ENCODE assay signal across 8 cellular contexts in the genomic region with DNA sequence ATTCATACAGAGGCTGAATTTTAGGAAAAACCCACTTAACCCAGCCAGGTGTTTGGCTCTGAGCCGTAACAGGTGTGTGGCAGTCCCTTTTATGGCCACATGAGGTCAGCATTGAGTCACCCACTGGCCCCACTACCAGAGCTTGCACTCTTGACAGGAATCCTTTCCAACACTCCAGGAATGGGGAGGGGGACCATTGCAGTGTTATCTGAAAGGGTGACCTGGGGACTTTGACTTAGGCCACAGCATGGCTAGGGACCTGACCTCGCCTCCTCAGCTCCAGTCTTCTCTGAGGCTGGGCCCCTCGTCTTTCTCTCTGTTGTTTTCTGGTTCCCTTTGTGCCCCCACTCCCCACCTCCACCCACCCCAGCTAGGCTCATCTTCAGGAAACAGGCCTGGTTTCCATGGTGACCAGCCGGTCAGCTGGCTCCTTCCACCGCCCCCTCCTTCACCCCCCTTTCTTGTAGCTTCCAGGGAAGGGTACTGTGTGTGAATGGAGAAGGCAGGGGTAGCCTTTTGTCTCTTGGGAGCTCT. TPM values are rescaled to one million over a fixed set of nuclear protein-coding genes. Genes with fewer than 3 reads are reported as not detected.
DNase-seq lines count a peak whose midpoint lies in the region; ATAC-seq and TF ChIP-seq lines count a peak whose summit lies in the region.

No MANE protein-coding gene starts in this region.

- H3K9me3 Mint-ChIP-seq in activated T-helper 1 cell treated with anti-CD3 and anti-CD28 coated beads, Interleukin-12 subunit alpha, Interleukin-12 subunit beta, Interleukin-2, Interleukin-4 antibody, amounts not matched to agents 30 ng/mL and 10 ng/mL and 1 ng/mL, durations not matched to agents 14 hours and 24 hours and 36 hours = no peaks in the 10 kb centered on the region

- H3K9me3 ChIP-seq in WERI-Rb-1 (ENCODE audit: severe bottlenecking) (no peaks in the 10 kb centered on the region), mucosa of descending colon (no peaks in the 10 kb centered on the region), upper lobe of right lung (no peaks in the 10 kb centered on the region)

- H3K36me3 Mint-ChIP-seq in activated T-helper 1 cell treated with anti-CD3 and anti-CD28 coated beads, Interleukin-12 subunit alpha, Interleukin-12 subunit beta, Interleukin-2, Interleukin-4 antibody, amounts not matched to agents 30 ng/mL and 10 ng/mL and 1 ng/mL, durations not matched to agents 14 hours and 24 hours and 36 hours (ENCODE audit: low read depth) = peaks cover 7% of the 10 kb centered on the region

- intact Hi-C loops in activated T-helper 1 cell treated with anti-CD3 and anti-CD28 coated beads, Interleukin-12 subunit alpha, Interleukin-12 subunit beta, Interleukin-2, Interleukin-4 antibody, amounts not matched to agents 30 ng/mL and 10 ng/mL and 1 ng/mL, durations not matched to agents 14 hours and 24 hours and 36 hours (cut with micrococcal nuclease) = loop anchor here (1.0 to 2.0 kb wide), 6 partner anchors 29 to 187 kb away; partner anchors contain the start of gene AARS2
- intact Hi-C loops in mucosa of descending colon (cut with DNase I, micrococcal nuclease) = loop anchor here (5.0 kb wide), 1 partner anchor 69 kb away; no protein-coding TSS in a partner anchor
- intact Hi-C loops in upper lobe of right lung (cut with DNase I) = no loop called here

- H3K4me3 Mint-ChIP-seq in activated T-helper 1 cell treated with anti-CD3 and anti-CD28 coated beads, Interleukin-12 subunit alpha, Interleukin-12 subunit beta, Interleukin-2, Interleukin-4 antibody, amounts not matched to agents 30 ng/mL and 10 ng/mL and 1 ng/mL, durations not matched to agents 14 hours and 24 hours and 36 hours = no peak overlapping the region

- H3K27ac ChIP-seq in WERI-Rb-1 (no peak overlapping the region), upper lobe of right lung (no peak overlapping the region)

- H3K27me3 ChIP-seq in WERI-Rb-1 (ENCODE audit: insufficient read depth, low read depth, severe bottlenecking) (no peaks in the 10 kb centered on the region), upper lobe of right lung (peaks cover 25% of the 10 kb centered on the region)

- peaks cover 37% of the 10 kb centered on the region for H3K27me3 Mint-ChIP-seq in activated T-helper 1 cell treated with anti-CD3 and anti-CD28 coated beads, Interleukin-12 subunit alpha, Interleukin-12 subunit beta, Interleukin-2, Interleukin-4 antibody, amounts not matched to agents 30 ng/mL and 10 ng/mL and 1 ng/mL, durations not matched to agents 14 hours and 24 hours and 36 hours (ENCODE audit: insufficient read depth)

- peak; percentile 99 for TF ChIP-seq CTCF in WERI-Rb-1 (IDR thresholded peaks at IDR 0.05; ENCODE audit: low read depth, low read length)
- peak; percentile 85 for TF ChIP-seq CTCF in mucosa of descending colon (IDR thresholded peaks at IDR 0.05)
- TF ChIP-seq CTCF in upper lobe of right lung (IDR thresholded peaks at IDR 0.05) = peak; percentile 93

- H3K36me3 ChIP-seq in WERI-Rb-1 (peaks cover 8% of the 10 kb centered on the region), mucosa of descending colon (ENCODE audit: low read depth) (no peaks in the 10 kb centered on the region), upper lobe of right lung (no peaks in the 10 kb centered on the region)

- peaks cover 13% of the 10 kb centered on the region for H3K4me1 ChIP-seq in mucosa of descending colon (ENCODE audit: low read depth)
- H3K4me1 ChIP-seq in upper lobe of right lung = peaks cover 19% of the 10 kb centered on the region

- no peak overlapping the region for H3K4me3 ChIP-seq in WERI-Rb-1 (ENCODE audit: low read depth, low read length)
- H3K4me3 ChIP-seq in mucosa of descending colon = no peak overlapping the region
- no peak overlapping the region for H3K4me3 ChIP-seq in upper lobe of right lung

- ATAC-seq in mucosa of descending colon (peak; percentile 44), upper lobe of right lung (peak; percentile 48), HG03520 (IDR thresholded peaks at IDR 0.05; ENCODE audit: unreplicated experiment) (no peak)

- H3K27ac Mint-ChIP-seq in activated T-helper 1 cell treated with anti-CD3 and anti-CD28 coated beads, Interleukin-12 subunit alpha, Interleukin-12 subunit beta, Interleukin-2, Interleukin-4 antibody, amounts not matched to agents 30 ng/mL and 10 ng/mL and 1 ng/mL, durations not matched to agents 14 hours and 24 hours and 36 hours = no peak overlapping the region

- DNase-seq in activated T-helper 1 cell treated with anti-CD3 and anti-CD28 coated beads, Interleukin-2, amount 50 U/mL, for 16 hours (ENCODE audit: low read depth in 1 of 2, low spot score in 1 of 2) = peak; percentile 34 to 42
- no peak for DNase-seq in activated T-helper 1 cell treated with anti-CD3 and anti-CD28 coated beads, Interleukin-12 subunit alpha, Interleukin-12 subunit beta, Interleukin-2, Interleukin-4 antibody, amounts not matched to agents 30 ng/mL and 10 ng/mL and 1 ng/mL, durations not matched to agents 14 hours and 24 hours and 36 hours (ENCODE audit: low spot score)
- DNase-seq in NCI-H146 treated with DMSO at 0.1 percent for 48 hours (lab: John Stamatoyannopoulos, UW; ENCODE audit: unreplicated experiment) = peak; percentile 82
- DNase-seq in WERI-Rb-1 = peak; percentile 88
- DNase-seq in dermis microvascular lymphatic vessel endothelial cell (ENCODE audit: low read depth in 2 of 2) = peak; percentile 44 to 65
- DNase-seq in mucosa of descending colon = peak in 1 of 3 donors; percentile 83
- no peak for DNase-seq in upper lobe of right lung

- H3K4me1 Mint-ChIP-seq in activated T-helper 1 cell treated with anti-CD3 and anti-CD28 coated beads, Interleukin-12 subunit alpha, Interleukin-12 subunit beta, Interleukin-2, Interleukin-4 antibody, amounts not matched to agents 30 ng/mL and 10 ng/mL and 1 ng/mL, durations not matched to agents 14 hours and 24 hours and 36 hours (ENCODE audit: low read depth) = peaks cover 42% of the 10 kb centered on the region

RNA-seq across cellular contexts. Expression of gene TMEM151B, which starts 2.1 kb away (rescaled TPM):
- total RNA-seq in activated T-helper 1 cell treated with anti-CD3 and anti-CD28 coated beads, Interleukin-12 subunit alpha, Interleukin-12 subunit beta, Interleukin-2, Interleukin-4 antibody, amounts not matched to agents 30 ng/mL and 10 ng/mL and 1 ng/mL, durations not matched to agents 14 hours and 24 hours and 36 hours = 0.29 TPM in 1 of 2 replicates, not detected in the other
- total RNA-seq in dermis microvascular lymphatic vessel endothelial cell (not detected in 2 replicates), mucosa of descending colon (1 to 10 TPM in 1 of 3 donors, under 1 TPM in 2; 0.17 to 1.4 (median 0.31) TPM), upper lobe of right lung (not detected)

RNA-seq across cellular contexts. Expression of gene NFKBIE, which starts 2.8 kb away (rescaled TPM):
- 23.2 and 29.0 TPM in 2 replicates for total RNA-seq in activated T-helper 1 cell treated with anti-CD3 and anti-CD28 coated beads, Interleukin-12 subunit alpha, Interleukin-12 subunit beta, Interleukin-2, Interleukin-4 antibody, amounts not matched to agents 30 ng/mL and 10 ng/mL and 1 ng/mL, durations not matched to agents 14 hours and 24 hours and 36 hours
- total RNA-seq in dermis microvascular lymphatic vessel endothelial cell (9.6 and 15.0 TPM in 2 replicates), mucosa of descending colon (10 to 100 TPM in 2 of 3 donors, 1 to 10 TPM in 1; 8.7 to 13.4 (median 10.8) TPM), upper lobe of right lung (7.1 TPM)

RNA-seq across cellular contexts. Expression of gene SLC35B2, which starts 10.8 kb away (rescaled TPM):
- total RNA-seq in activated T-helper 1 cell treated with anti-CD3 and anti-CD28 coated beads, Interleukin-12 subunit alpha, Interleukin-12 subunit beta, Interleukin-2, Interleukin-4 antibody, amounts not matched to agents 30 ng/mL and 10 ng/mL and 1 ng/mL, durations not matched to agents 14 hours and 24 hours and 36 hours = 29.2 and 30.1 TPM in 2 replicates
- total RNA-seq in dermis microvascular lymphatic vessel endothelial cell (38.0 and 54.6 TPM in 2 replicates), mucosa of descending colon (10 to 100 TPM; 24.9 to 38.0 (median 31.6) TPM), upper lobe of right lung (32.3 TPM)

RNA-seq across cellular contexts. Expression of gene HSP90AB1, which starts 21.3 kb away (rescaled TPM):
- 2,065 and 2,095 TPM in 2 replicates for total RNA-seq in activated T-helper 1 cell treated with anti-CD3 and anti-CD28 coated beads, Interleukin-12 subunit alpha, Interleukin-12 subunit beta, Interleukin-2, Interleukin-4 antibody, amounts not matched to agents 30 ng/mL and 10 ng/mL and 1 ng/mL, durations not matched to agents 14 hours and 24 hours and 36 hours
- total RNA-seq in dermis microvascular lymphatic vessel endothelial cell (448 and 497 TPM in 2 replicates), mucosa of descending colon (100 to 1,000 TPM; 322 to 593 (median 399) TPM), upper lobe of right lung (660 TPM)

RNA-seq across cellular contexts. Expression of gene SLC29A1, which starts 44.8 kb away (rescaled TPM):
- total RNA-seq in activated T-helper 1 cell treated with anti-CD3 and anti-CD28 coated beads, Interleukin-12 subunit alpha, Interleukin-12 subunit beta, Interleukin-2, Interleukin-4 antibody, amounts not matched to agents 30 ng/mL and 10 ng/mL and 1 ng/mL, durations not matched to agents 14 hours and 24 hours and 36 hours = 121 and 122 TPM in 2 replicates
- total RNA-seq in dermis microvascular lymphatic vessel endothelial cell (27.3 and 37.0 TPM in 2 replicates), mucosa of descending colon (100 to 1,000 TPM in 1 of 3 donors, 10 to 100 TPM in 2; 12.9 to 140 (median 14.8) TPM), upper lobe of right lung (59.8 TPM)

Comparison
In these comparisons a context has a peak if more than half of its experiments do, and no peak if none do; other contexts are left out.
1. DNase-seq: peak in activated T-helper 1 cell treated with anti-CD3 and anti-CD28 coated beads, Interleukin-2, amount 50 U/mL, for 16 hours (2 of 2), NCI-H146 treated with DMSO at 0.1 percent for 48 hours (single experiment), WERI-Rb-1 (single experiment) and dermis microvascular lymphatic vessel endothelial cell (2 of 2); none in activated T-helper 1 cell treated with anti-CD3 and anti-CD28 coated beads, Interleukin-12 subunit alpha, Interleukin-12 subunit beta, Interleukin-2, Interleukin-4 antibody, amounts not matched to agents 30 ng/mL and 10 ng/mL and 1 ng/mL, durations not matched to agents 14 hours and 24 hours and 36 hours (single experiment) and upper lobe of right lung (single experiment).
2. Peak in every context shown above with its lines, with median percentiles within 50 percentile points of each other: CTCF ChIP-seq.